In the genomic region with DNA sequence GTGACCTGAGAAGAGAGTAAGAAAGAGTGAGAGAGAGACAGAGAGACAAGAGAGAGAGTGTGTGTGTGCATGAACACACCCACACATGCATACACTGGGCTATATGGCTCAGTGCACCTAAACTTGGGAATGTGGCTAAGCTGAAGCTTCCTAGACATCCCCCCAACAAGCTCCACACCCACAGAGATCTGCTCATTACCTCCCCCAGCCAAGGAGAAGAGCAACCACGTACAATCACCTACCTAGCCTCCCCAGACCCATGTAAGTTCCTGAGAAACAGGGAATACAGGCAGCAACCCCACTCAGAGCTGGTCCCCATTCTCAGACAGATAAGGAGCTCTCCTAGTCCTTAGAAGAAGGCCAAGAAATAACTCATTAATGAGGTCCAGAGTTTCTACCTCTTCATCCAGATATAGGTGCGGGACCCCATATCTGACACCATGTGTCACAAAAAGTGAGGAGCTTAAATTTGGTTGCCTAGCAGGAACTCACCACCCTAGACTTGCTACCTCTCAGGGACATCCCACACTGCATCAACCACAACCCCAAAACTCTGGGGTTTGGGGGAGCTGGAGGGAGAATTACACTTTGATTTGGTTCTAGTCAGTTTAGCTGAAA, we compare ENCODE assay signal across 19 cellular contexts.
"Had no signal": no experiment of that assay in that cellular context is flagged by ENCODE, and none has a peak within 500 bp of the region (broad histone marks: within the 10 kb centered on the region; RNA-seq: fewer than 3 reads in every experiment).

No MANE protein-coding gene starts in this region.

- H3K4me3 Mint-ChIP-seq: naive thymus-derived CD4-positive, alpha-beta T cell; neural crest cell had no signal

- H3K36me3 Mint-ChIP-seq: naive thymus-derived CD4-positive, alpha-beta T cell had no signal

- ATAC-seq: heart left ventricle; left colon; left ventricle myocardium superior; naive thymus-derived CD4-positive, alpha-beta T cell had no signal

- DNase-seq: cortex of kidney; dorsolateral prefrontal cortex; effector CD8-positive, alpha-beta T cell; heart left ventricle; hippocampal formation; left colon; left ventricle myocardium superior; naive thymus-derived CD4-positive, alpha-beta T cell; posterior cingulate gyrus; small intestine; stimulated activated CD4-positive, alpha-beta T cell treated with anti-CD3 and anti-CD28 coated beads, Interleukin-12 subunit alpha, Interleukin-12 subunit beta, amount 100 ng/mL, for 4 hours; stimulated activated naive CD4-positive, alpha-beta T cell; stomach; substantia nigra; transverse colon had no signal

- H3K27ac ChIP-seq: dorsolateral prefrontal cortex, heart left ventricle, right atrium auricular region, stomach, thoracic aorta, transverse colon had no signal

- H3K4me3 ChIP-seq: dorsolateral prefrontal cortex, heart left ventricle, lung, right atrium auricular region, stomach, thoracic aorta, transverse colon had no signal

- H3K9me3 ChIP-seq: heart left ventricle, right atrium auricular region, stomach, thoracic aorta, transverse colon had no signal

- H3K9me3 Mint-ChIP-seq: naive thymus-derived CD4-positive, alpha-beta T cell; neural crest cell had no signal

- H3K27ac Mint-ChIP-seq: naive thymus-derived CD4-positive, alpha-beta T cell had no signal

- H3K36me3 ChIP-seq: transverse colon had no signal

- H3K27me3 ChIP-seq: dorsolateral prefrontal cortex, heart left ventricle, right atrium auricular region, stomach, transverse colon had no signal
